9 cellular contexts compared by ENCODE assay signal in genomic region chr11:93089474-93090102, GRCh38.
DNase-seq lines count a peak whose midpoint lies in the region; ATAC-seq and TF ChIP-seq lines count a peak whose summit lies in the region.
"Had no signal": no experiment of that assay in that cellular context is flagged by ENCODE, and none has a peak within 500 bp of the region (broad histone marks: within the 10 kb centered on the region; RNA-seq: fewer than 3 reads in every experiment).

No MANE protein-coding gene starts in this region.

- WGBS in heart right ventricle, 2 donors = 48 to 51% methylated on average over 5 of the region's 5 CpGs

- H3K27me3 ChIP-seq in heart right ventricle = peaks cover 0 to 4% (median 0%) of the 10 kb centered on the region in 7 donors
- H3K27me3 ChIP-seq: upper lobe of left lung had no signal

- peak; percentile 40 for DNase-seq in AG08395 (ENCODE audit: low spot score)
- DNase-seq in Jurkat, Clone E6-1 (ENCODE audit: low read depth, low spot score) = peak; percentile 7
- DNase-seq in SKM-1 treated with dmso at 0.1 percent for 144 hours (lab: John Stamatoyannopoulos, UW; ENCODE audit: unreplicated experiment) = peak; percentile 23
- DNase-seq in heart right ventricle = no peak
- peak; percentile 63 for DNase-seq in superior temporal gyrus (ENCODE audit: extremely low spot score)
- no peak for DNase-seq in GM19240 (ENCODE audit: insufficient read length, low spot score)

- no peak for TF ChIP-seq POLR2A in GM18505 (IDR thresholded peaks at IDR 0.05; ENCODE audit: borderline replicate concordance, extremely low read depth, insufficient read depth, insufficient read length)

- peak in 6 of 9 donors; percentile 27 to 54 (median 46) for TF ChIP-seq CTCF in heart right ventricle (IDR thresholded peaks at IDR 0.05)

- peaks cover 0 to 4% (median 0%) of the 10 kb centered on the region in 9 donors for H3K4me1 ChIP-seq in heart right ventricle
- H3K4me1 ChIP-seq: upper lobe of left lung had no signal

- ATAC-seq in GM18505 (IDR thresholded peaks at IDR 0.05; ENCODE audit: unreplicated experiment) (peak; percentile 66), heart right ventricle (peak in 4 of 8 donors; percentile 43 to 63 (median 59)), HG02610 (IDR thresholded peaks at IDR 0.05; ENCODE audit: unreplicated experiment) (no peak)

- H3K9me3 ChIP-seq in heart right ventricle = peaks cover 0 to 5% (median 0%) of the 10 kb centered on the region in 11 donors
- H3K9me3 ChIP-seq: upper lobe of left lung had no signal

- intact Hi-C loops in heart right ventricle (cut with DNase I) = loop anchor here in 1 of 10 donors (10.0 kb wide), 1 partner anchor 135 kb away; no protein-coding TSS in a partner anchor

- H3K27ac ChIP-seq in heart right ventricle = no peak overlapping the region
- H3K27ac ChIP-seq: upper lobe of left lung had no signal

- H3K36me3 ChIP-seq in heart right ventricle = no peaks in the 10 kb centered on the region
- H3K36me3 ChIP-seq: upper lobe of left lung had no signal

- no peak overlapping the region for H3K4me3 ChIP-seq in Jurkat, Clone E6-1 (ENCODE audit: low read length)
- no peak overlapping the region for H3K4me3 ChIP-seq in heart right ventricle
- H3K4me3 ChIP-seq: upper lobe of left lung had no signal

Comparison
In these comparisons a context has a peak if more than half of its experiments do, and no peak if none do; other contexts are left out.
1. DNase-seq: peak in AG08395 (single experiment), Jurkat, Clone E6-1 (single experiment), SKM-1 treated with dmso at 0.1 percent for 144 hours (single experiment) and superior temporal gyrus (single experiment); none in heart right ventricle (0 of 2) and GM19240 (single experiment).